Comparison of ENCODE assay signal across 12 cellular contexts in genomic region chrX:2701600-2701999, GRCh38. TPM values are rescaled to one million over a fixed set of nuclear protein-coding genes. Genes with fewer than 3 reads are reported as not detected.
DNase-seq lines count a peak whose midpoint lies in the region; ATAC-seq and TF ChIP-seq lines count a peak whose summit lies in the region.
"Had no signal": no experiment of that assay in that cellular context is flagged by ENCODE, and none has a peak within 500 bp of the region (broad histone marks: within the 10 kb centered on the region; RNA-seq: fewer than 3 reads in every experiment).

No MANE protein-coding gene starts in this region.

- H3K4me3 ChIP-seq in gastrocnemius medialis: no peak overlapping the region
- H3K4me3 ChIP-seq: SJSA1 had no signal

- peaks cover 83% of the 10 kb centered on the region for H3K4me1 Mint-ChIP-seq in T-helper 2 cell treated with Interferon-gamma antibody and Interleukin-4, amounts not matched to agents 5 μg/mL and 100 μg/mL, for 36 hours (ENCODE audit: low read depth)
- H3K4me1 Mint-ChIP-seq in central memory CD8-positive, alpha-beta T cell: peaks cover 86% of the 10 kb centered on the region

- H3K36me3 ChIP-seq in gastrocnemius medialis: no peaks in the 10 kb centered on the region

- TF ChIP-seq CTCF in gastrocnemius medialis (IDR thresholded peaks at IDR 0.05 in 4 of 5, conservative IDR thresholded peaks at IDR 0.05 in 1 of 5): no peak

- peaks cover 77 to 81% of the 10 kb centered on the region in 2 donors for H3K4me1 ChIP-seq in gastrocnemius medialis

- no peak overlapping the region for H3K27ac Mint-ChIP-seq in T-helper 2 cell treated with Interferon-gamma antibody and Interleukin-4, amounts not matched to agents 5 μg/mL and 100 μg/mL, for 36 hours
- peak overlapping the region; percentile 90 for H3K27ac Mint-ChIP-seq in central memory CD8-positive, alpha-beta T cell (ENCODE audit: low read depth)

- H3K4me3 Mint-ChIP-seq in T-helper 2 cell treated with Interferon-gamma antibody and Interleukin-4, amounts not matched to agents 5 μg/mL and 100 μg/mL, for 36 hours: peak overlapping the region; percentile 80
- peak overlapping the region; percentile 97 for H3K4me3 Mint-ChIP-seq in central memory CD8-positive, alpha-beta T cell

- peaks cover 77% of the 10 kb centered on the region for H3K36me3 Mint-ChIP-seq in T-helper 2 cell treated with Interferon-gamma antibody and Interleukin-4, amounts not matched to agents 5 μg/mL and 100 μg/mL, for 36 hours (ENCODE audit: low read depth)
- H3K36me3 Mint-ChIP-seq in central memory CD8-positive, alpha-beta T cell (ENCODE audit: insufficient read depth): peaks cover 62% of the 10 kb centered on the region

- H3K27me3 Mint-ChIP-seq in T-helper 2 cell treated with Interferon-gamma antibody and Interleukin-4, amounts not matched to agents 5 μg/mL and 100 μg/mL, for 36 hours (ENCODE audit: low read depth): no peaks in the 10 kb centered on the region
- H3K27me3 Mint-ChIP-seq in central memory CD8-positive, alpha-beta T cell: no peaks in the 10 kb centered on the region

- H3K27ac ChIP-seq in gastrocnemius medialis: peak overlapping the region; percentile 52 to 91 (median 65)
- H3K27ac ChIP-seq: SJSA1 had no signal

- H3K27me3 ChIP-seq in gastrocnemius medialis: no peaks in the 10 kb centered on the region
- H3K27me3 ChIP-seq: SJSA1 had no signal

- peak; percentile 33 for ATAC-seq in HG03354 (IDR thresholded peaks at IDR 0.05; ENCODE audit: poor library complexity, severe bottlenecking, unreplicated experiment)
- ATAC-seq in central memory CD8-positive, alpha-beta T cell (replicated peaks; ENCODE audit: extremely low read depth, poor library complexity, severe bottlenecking): no peak
- ATAC-seq in gastrocnemius medialis: peak; percentile 59 to 60
- no peak for ATAC-seq in sciatic nerve

- intact Hi-C loops in gastrocnemius medialis (cut with DNase I; ENCODE audit: low total_unique reads) (loop anchor here (5.0 kb wide), 1 partner anchor 111 kb away; no protein-coding TSS in a partner anchor), sciatic nerve (cut with DNase I) (no loop called here)

- DNase-seq in T-helper 2 cell treated with Interferon-gamma antibody and Interleukin-4, amounts not matched to agents 5 μg/mL and 100 μg/mL, for 36 hours (ENCODE audit: low spot score): no peak
- DNase-seq in T-helper 2 cell (no peak), gastrocnemius medialis (peak; percentile 58 to 64), sciatic nerve (ENCODE audit: low spot score) (no peak), iPS-NIHi11 (ENCODE audit: low spot score) (no peak)
- DNase-seq in central memory CD8-positive, alpha-beta T cell (ENCODE audit: low spot score in 2 of 2): no peak
- DNase-seq in central memory CD4-positive, alpha-beta T cell: no peak
- DNase-seq: 8988T; effector CD8-positive, alpha-beta T cell; NCI-H1436 had no signal

- no peaks in the 10 kb centered on the region for H3K9me3 ChIP-seq in gastrocnemius medialis
- H3K9me3 ChIP-seq: SJSA1 had no signal

- H3K9me3 Mint-ChIP-seq in T-helper 2 cell treated with Interferon-gamma antibody and Interleukin-4, amounts not matched to agents 5 μg/mL and 100 μg/mL, for 36 hours: peaks cover 7% of the 10 kb centered on the region
- H3K9me3 Mint-ChIP-seq in central memory CD8-positive, alpha-beta T cell: no peaks in the 10 kb centered on the region

- in situ Hi-C loops in gastrocnemius medialis (cut with MboI; ENCODE audit: low sequenced_read_pairs in 4 of 4): no loop called here

- TF ChIP-seq POLR2A in gastrocnemius medialis (IDR thresholded peaks at IDR 0.05): no peak

RNA-seq across cellular contexts. Expression of gene CD99, which starts 10.5 kb away (rescaled TPM):
- total RNA-seq in gastrocnemius medialis: 100 to 1,000 TPM; 110 to 207 (median 133) TPM
- total RNA-seq in sciatic nerve: 317 TPM

RNA-seq across cellular contexts. Expression of gene XG, which starts 50.2 kb away (rescaled TPM):
- total RNA-seq in gastrocnemius medialis (1 to 10 TPM in 3 of 4 donors, under 1 TPM in 1; 0.97 to 2.4 (median 1.9) TPM), sciatic nerve (4.0 TPM)
- total RNA-seq: SJSA1 had no signal

Comparison
In these comparisons a context has a peak if more than half of its experiments do, and no peak if none do; other contexts are left out.
1. DNase-seq: peak in gastrocnemius medialis (2 of 2); none in T-helper 2 cell treated with Interferon-gamma antibody and Interleukin-4, amounts not matched to agents 5 μg/mL and 100 μg/mL, for 36 hours (single experiment), T-helper 2 cell (0 of 5), central memory CD8-positive, alpha-beta T cell (0 of 2), sciatic nerve (single experiment), iPS-NIHi11 (single experiment) and central memory CD4-positive, alpha-beta T cell (single experiment).
2. ATAC-seq: peak in HG03354 (single experiment) and gastrocnemius medialis (2 of 2); none in central memory CD8-positive, alpha-beta T cell (single experiment) and sciatic nerve (single experiment).